In the genomic region with DNA sequence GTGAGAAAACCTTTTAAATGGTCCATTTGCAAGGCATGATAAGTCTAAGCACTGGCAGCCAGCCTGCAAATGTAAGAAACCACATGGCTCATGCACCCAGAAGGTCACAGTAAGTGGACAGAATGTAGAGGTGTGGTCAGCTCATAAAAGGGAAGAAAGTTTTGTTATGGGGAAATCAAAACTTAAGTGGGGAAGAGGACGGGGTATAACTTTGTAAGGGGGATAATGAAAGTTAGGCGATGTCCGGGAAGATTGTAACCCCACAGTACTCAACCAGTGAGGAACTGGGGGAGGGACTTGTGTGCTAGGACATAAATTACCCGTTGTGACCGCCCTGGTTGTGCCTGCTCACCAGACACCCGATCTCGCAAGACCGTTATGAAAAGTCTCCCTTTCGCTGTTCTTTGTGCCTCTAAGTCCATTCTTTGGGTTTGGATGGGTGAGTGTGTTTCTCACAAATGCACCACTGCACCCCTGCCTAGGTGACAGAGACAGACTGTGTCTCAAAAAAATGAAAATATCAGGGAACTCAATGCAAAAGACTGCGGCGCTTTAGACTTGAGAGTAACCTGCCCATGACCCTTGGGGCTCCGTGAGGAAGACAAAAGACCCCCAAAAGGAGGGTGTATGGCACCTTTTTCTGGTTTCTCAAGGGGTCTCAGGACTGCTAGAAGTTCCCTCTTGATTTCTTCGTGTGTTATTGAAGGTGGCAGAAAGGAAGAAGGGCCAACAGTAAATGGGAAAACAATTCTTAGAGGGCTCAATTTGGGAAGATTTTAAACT, we compare ENCODE assay signal across 13 cellular contexts. TPM values are rescaled to one million over a fixed set of nuclear protein-coding genes. Genes with fewer than 3 reads are reported as not detected.
DNase-seq lines count a peak whose midpoint lies in the region; ATAC-seq and TF ChIP-seq lines count a peak whose summit lies in the region.
"Had no signal": no experiment of that assay in that cellular context is flagged by ENCODE, and none has a peak within 500 bp of the region (broad histone marks: within the 10 kb centered on the region; RNA-seq: fewer than 3 reads in every experiment).

No MANE protein-coding gene starts in this region.

- no peaks in the 10 kb centered on the region for H3K36me3 ChIP-seq in breast epithelium
- H3K36me3 ChIP-seq in esophagus muscularis mucosa, result no peaks in the 10 kb centered on the region
- H3K36me3 ChIP-seq in upper lobe of right lung, result no peaks in the 10 kb centered on the region
- no peaks in the 10 kb centered on the region for H3K36me3 ChIP-seq in SJCRH30

- intact Hi-C loops in breast epithelium (cut with DNase I; ENCODE audit: low total_unique reads) (no loop called here), MCF 10A (cut with micrococcal nuclease) (no loop called here), esophagus muscularis mucosa (cut with DNase I) (no loop called here), upper lobe of right lung (cut with DNase I) (no loop called here)

- H3K4me1 ChIP-seq in breast epithelium (no peaks in the 10 kb centered on the region), esophagus muscularis mucosa (peaks cover 0 to 12% (median 10%) of the 10 kb centered on the region in 4 donors), upper lobe of right lung (peaks cover 14% of the 10 kb centered on the region), SJCRH30 (no peaks in the 10 kb centered on the region)

- H3K9me3 ChIP-seq in breast epithelium (no peaks in the 10 kb centered on the region), esophagus muscularis mucosa (no peaks in the 10 kb centered on the region), upper lobe of right lung (no peaks in the 10 kb centered on the region), SJCRH30 (replicated peaks) (no peaks in the 10 kb centered on the region)

- H3K27me3 Mint-ChIP-seq in MCF 10A (ENCODE audit: insufficient read depth, unreplicated experiment) (no peaks in the 10 kb centered on the region), nephron (ENCODE audit: low read depth) (peaks cover 4% of the 10 kb centered on the region), progenitor cell of endocrine pancreas (peaks cover 17% of the 10 kb centered on the region)

- CTCF ChIA-PET in MCF 10A (lab: Yijun Ruan, JAX), result interaction anchor here (0.6 to 4.6 kb wide), 7 partner anchors 10 to 32 kb away, joined by 3 to 46 read pairs (median 4); no protein-coding TSS in a partner anchor

- no TSS peak for BruUV-seq in MCF 10A (replicated peaks; lab: Mats Ljungman, UMichigan)

- no peak overlapping the region for H3K4me3 Mint-ChIP-seq in MCF 10A (ENCODE audit: unreplicated experiment)
- H3K4me3 Mint-ChIP-seq in nephron, result peak overlapping the region in 1 of 3 experiments; percentile 14
- H3K4me3 Mint-ChIP-seq in progenitor cell of endocrine pancreas (ENCODE audit: low read depth), result no peak overlapping the region
- H3K4me3 Mint-ChIP-seq: stimulated activated effector memory CD8-positive, alpha-beta T cell treated with anti-CD3 and anti-CD28 coated beads, Interleukin-12 subunit alpha, Interleukin-12 subunit beta, amount 100 ng/mL, for 72 hours; T-helper 1 cell treated with Interleukin-12 subunit alpha and Interleukin-12 subunit beta and Interleukin-4 antibody, amounts not matched to agents 30 μg/mL and 1 μg/mL, for 36 hours had no signal

- peaks cover 6% of the 10 kb centered on the region for H3K9me3 Mint-ChIP-seq in MCF 10A (ENCODE audit: unreplicated experiment)
- peaks cover 5% of the 10 kb centered on the region for H3K9me3 Mint-ChIP-seq in nephron
- peaks cover 8% of the 10 kb centered on the region for H3K9me3 Mint-ChIP-seq in progenitor cell of endocrine pancreas (ENCODE audit: low read depth)

- WGBS in esophagus muscularis mucosa, result 75% methylated on average over 13 of the region's 13 CpGs

- TF ChIP-seq EP300 in esophagus muscularis mucosa (IDR thresholded peaks at IDR 0.05), result no peak

- ATAC-seq in upper lobe of right lung (peak; percentile 76), HG02571 (IDR thresholded peaks at IDR 0.05; ENCODE audit: unreplicated experiment) (no peak)
- ATAC-seq: stimulated activated effector memory CD8-positive, alpha-beta T cell treated with anti-CD3 and anti-CD28 coated beads, Interleukin-12 subunit alpha, Interleukin-12 subunit beta, amount 100 ng/mL, for 72 hours had no signal

- H3K4me1 Mint-ChIP-seq in MCF 10A (ENCODE audit: insufficient read depth, unreplicated experiment), result peaks cover 10% of the 10 kb centered on the region
- peaks cover 53% of the 10 kb centered on the region for H3K4me1 Mint-ChIP-seq in nephron
- peaks cover 17% of the 10 kb centered on the region for H3K4me1 Mint-ChIP-seq in progenitor cell of endocrine pancreas (ENCODE audit: low read depth)
- H3K4me1 Mint-ChIP-seq: stimulated activated effector memory CD8-positive, alpha-beta T cell treated with anti-CD3 and anti-CD28 coated beads, Interleukin-12 subunit alpha, Interleukin-12 subunit beta, amount 100 ng/mL, for 72 hours had no signal

- no peak for TF ChIP-seq CTCF in breast epithelium (IDR thresholded peaks at IDR 0.05)
- TF ChIP-seq CTCF in MCF 10A (IDR thresholded peaks at IDR 0.05; ENCODE audit: unreplicated experiment), result no peak
- TF ChIP-seq CTCF in esophagus muscularis mucosa (IDR thresholded peaks at IDR 0.05), result no peak
- TF ChIP-seq CTCF in nephron (IDR thresholded peaks at IDR 0.05; ENCODE audit: unreplicated experiment in 3 of 3), result no peak
- no peak for TF ChIP-seq CTCF in upper lobe of right lung (IDR thresholded peaks at IDR 0.05)
- TF ChIP-seq CTCF in progenitor cell of endocrine pancreas (IDR thresholded peaks at IDR 0.05; ENCODE audit: unreplicated experiment), result no peak

- H3K4me3 ChIP-seq in breast epithelium, result peak overlapping the region in 2 of 3 donors; percentile 6 to 33
- peak overlapping the region; percentile 2 to 9 (median 6) for H3K4me3 ChIP-seq in esophagus muscularis mucosa
- no peak overlapping the region for H3K4me3 ChIP-seq in upper lobe of right lung
- no peak overlapping the region for H3K4me3 ChIP-seq in SJCRH30

- H3K27ac Mint-ChIP-seq in MCF 10A (ENCODE audit: low read depth, unreplicated experiment), result no peak overlapping the region
- H3K27ac Mint-ChIP-seq in nephron, result peak overlapping the region; percentile 91 to 95 (median 91)
- no peak overlapping the region for H3K27ac Mint-ChIP-seq in progenitor cell of endocrine pancreas
- H3K27ac Mint-ChIP-seq: stimulated activated effector memory CD8-positive, alpha-beta T cell treated with anti-CD3 and anti-CD28 coated beads, Interleukin-12 subunit alpha, Interleukin-12 subunit beta, amount 100 ng/mL, for 72 hours; T-helper 1 cell treated with Interleukin-12 subunit alpha and Interleukin-12 subunit beta and Interleukin-4 antibody, amounts not matched to agents 30 μg/mL and 1 μg/mL, for 36 hours had no signal

- peaks cover 8% of the 10 kb centered on the region for H3K36me3 Mint-ChIP-seq in MCF 10A (ENCODE audit: insufficient read depth, unreplicated experiment)
- peaks cover 9% of the 10 kb centered on the region for H3K36me3 Mint-ChIP-seq in nephron (ENCODE audit: low read depth)
- peaks cover 4% of the 10 kb centered on the region for H3K36me3 Mint-ChIP-seq in progenitor cell of endocrine pancreas (ENCODE audit: insufficient read depth)
- H3K36me3 Mint-ChIP-seq: stimulated activated effector memory CD8-positive, alpha-beta T cell treated with anti-CD3 and anti-CD28 coated beads, Interleukin-12 subunit alpha, Interleukin-12 subunit beta, amount 100 ng/mL, for 72 hours had no signal

- POLR2A ChIA-PET in MCF 10A (lab: Yijun Ruan, JAX), result interaction anchor here (2.4 kb wide), 1 partner anchor 12 kb away, joined by 6 read pairs; no protein-coding TSS in a partner anchor

- H3K27me3 ChIP-seq in breast epithelium, result no peaks in the 10 kb centered on the region
- H3K27me3 ChIP-seq in esophagus muscularis mucosa, result peaks cover 0 to 50% (median 2%) of the 10 kb centered on the region in 4 donors
- H3K27me3 ChIP-seq in upper lobe of right lung, result no peaks in the 10 kb centered on the region
- H3K27me3 ChIP-seq in SJCRH30, result no peaks in the 10 kb centered on the region

- DNase-seq in breast epithelium (ENCODE audit: low spot score in 2 of 2), result no peak
- no peak for DNase-seq in MCF 10A (ENCODE audit: unreplicated experiment)
- no peak for DNase-seq in esophagus muscularis mucosa (ENCODE audit: extremely low spot score)
- no peak for DNase-seq in upper lobe of right lung
- no peak for DNase-seq in SJCRH30
- DNase-seq in progenitor cell of endocrine pancreas (ENCODE audit: low spot score, unreplicated experiment), result no peak
- DNase-seq: activated CD8-positive, alpha-beta memory T cell treated with anti-CD3 and anti-CD28 coated beads, Interleukin-2, amount 50 U/mL, for 48 hours; Karpas-422; NCI-H69 had no signal

- TF ChIP-seq POLR2A in breast epithelium (IDR thresholded peaks at IDR 0.05) (no peak), esophagus muscularis mucosa (IDR thresholded peaks at IDR 0.05; ENCODE audit: low read depth) (no peak)

- H3K27ac ChIP-seq in breast epithelium (peak overlapping the region; percentile 58 to 72), esophagus muscularis mucosa (replicated peaks in 1 of 4) (peak overlapping the region; percentile 25 to 57 (median 39)), upper lobe of right lung (peak overlapping the region; percentile 70), SJCRH30 (no peak overlapping the region)

RNA-seq across cellular contexts. Expression of a gene that starts 28.6 kb away (rescaled TPM):
- 10 to 100 TPM; 29.4 to 39.4 (median 31.1) TPM for total RNA-seq in breast epithelium
- 58.0 and 67.2 TPM in 2 replicates for total RNA-seq in MCF 10A (2022)
- total RNA-seq in esophagus muscularis mucosa, result 10 to 100 TPM; 23.7 to 34.3 (median 33.3) TPM
- 28.0 TPM for total RNA-seq in upper lobe of right lung
- 33.5 and 35.2 TPM in 2 replicates for total RNA-seq in SJCRH30 (2014; rRNA removed; shearing (Covaris generic))
- total RNA-seq in progenitor cell of endocrine pancreas, result 56.0 and 59.5 TPM in 2 replicates

RNA-seq across cellular contexts. Expression of a gene that starts 55.7 kb away (rescaled TPM):
- 1 to 10 TPM in 2 of 3 donors, under 1 TPM in 1; 0.66 to 7.8 (median 3.2) TPM for total RNA-seq in breast epithelium
- total RNA-seq in MCF 10A (2022), result 0.16 and 0.42 TPM in 2 replicates
- 1 to 10 TPM; 1.3 to 4.5 (median 1.6) TPM for total RNA-seq in esophagus muscularis mucosa
- total RNA-seq in upper lobe of right lung, result 4.9 TPM
- 0.05 and 0.36 TPM in 2 replicates for total RNA-seq in SJCRH30 (2014; rRNA removed; shearing (Covaris generic))
- 0.38 TPM in 1 of 2 replicates, not detected in the other for total RNA-seq in progenitor cell of endocrine pancreas

Comparison
In these comparisons a context has a peak if more than half of its experiments do, and no peak if none do; other contexts are left out.
1. H3K4me3 ChIP-seq: peak in breast epithelium (2 of 3) and esophagus muscularis mucosa (4 of 4); none in upper lobe of right lung (single experiment) and SJCRH30 (single experiment).
2. H3K27ac Mint-ChIP-seq: peak in nephron (3 of 3); none in MCF 10A (single experiment) and progenitor cell of endocrine pancreas (single experiment).